14 cellular contexts compared by ENCODE assay signal in the genomic region with DNA sequence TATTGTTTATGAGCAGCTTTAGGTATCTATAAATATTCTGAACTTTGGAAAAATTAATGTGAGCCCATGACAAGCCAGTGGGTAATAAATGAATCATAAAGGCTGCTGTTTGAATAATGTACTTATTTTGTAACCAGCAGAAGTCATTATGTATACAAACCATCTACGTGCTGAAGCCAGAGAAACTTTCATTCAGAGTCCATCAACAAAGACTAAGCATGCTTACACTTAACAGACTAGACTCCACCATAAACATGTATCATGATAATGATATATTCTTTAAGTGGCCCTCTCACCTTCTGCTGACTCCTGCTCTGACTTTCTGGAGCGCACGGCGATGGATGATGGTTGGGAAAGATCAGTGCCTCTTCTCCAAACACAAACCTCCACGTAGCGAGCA.
DNase-seq lines count a peak whose midpoint lies in the region; ATAC-seq, FAIRE-seq and TF ChIP-seq lines count a peak whose summit lies in the region.
"Had no signal": no experiment of that assay in that cellular context is flagged by ENCODE, and none has a peak within 500 bp of the region (broad histone marks: within the 10 kb centered on the region; RNA-seq: fewer than 3 reads in every experiment).

No MANE protein-coding gene starts in this region.

- no peak overlapping the region for H2BK20ac ChIP-seq in IMR-90 (ENCODE audit: low read depth, low read length)

- H4K8ac ChIP-seq in IMR-90 (ENCODE audit: low read depth in 2 of 2, low read length in 2 of 2): no peak overlapping the region

- no CpG with 5 or more reads among the region's 6 CpGs for WGBS in IMR-90 (ENCODE audit: extremely low coverage in 2 of 2, insufficient read length in 1 of 2), 2 experiments
- 91 to 92% (median 91%) methylated on average over 6 of the region's 6 CpGs for WGBS in ovary, 3 donors

- 0 out of 2 replicates have a peak, but pooled peaks cover 4% of the 10 kb centered on the region for H3K36me3 ChIP-seq in ACC112 (ENCODE audit: insufficient read depth, low read length)
- H3K36me3 ChIP-seq in IMR-90 (ENCODE audit: control insufficient read depth, insufficient read depth, low read length): no peaks in the 10 kb centered on the region
- no peaks in the 10 kb centered on the region for H3K36me3 ChIP-seq in bronchial epithelial cell (ENCODE audit: control insufficient read depth, insufficient read depth, low read length)
- H3K36me3 ChIP-seq in osteoblast (ENCODE audit: insufficient read depth, low read length): no peaks in the 10 kb centered on the region
- no peaks in the 10 kb centered on the region for H3K36me3 ChIP-seq in ovary

- H3K27ac ChIP-seq in ACC112 (ENCODE audit: low read depth, low read length) (peak overlapping the region; percentile 99), IMR-90 (ENCODE audit: insufficient read depth, low read length) (peak overlapping the region; percentile 21; the same call in 1 of the 2 replicates), osteoblast (ENCODE audit: low read depth, low read length) (peak overlapping the region; percentile 68), ovary (no peak overlapping the region)

- H2BK5ac ChIP-seq in IMR-90 (ENCODE audit: low read depth, low read length, poor library complexity, severe bottlenecking): no peak overlapping the region

- no peak overlapping the region for H2AK5ac ChIP-seq in IMR-90 (ENCODE audit: low read depth, low read length)

- no peak overlapping the region for H3K23ac ChIP-seq in IMR-90 (ENCODE audit: low read depth, low read length)

- no peak overlapping the region for H4K91ac ChIP-seq in IMR-90 (ENCODE audit: insufficient read depth, low read depth, low read length)

- peak; percentile 59 for ATAC-seq in IMR-90 (ENCODE audit: low read depth)
- ATAC-seq in GM21423 (IDR thresholded peaks at IDR 0.05; ENCODE audit: unreplicated experiment): no peak

- POLR2A ChIA-PET in IMR-90 (lab: Charles Lee; ENCODE audit: unreplicated experiment): no interaction called here

- dilution Hi-C loops in IMR-90 (cut with HindIII; ENCODE audit: low sequenced_read_pairs, unreplicated experiment): no loop called here

- H3K14ac ChIP-seq in IMR-90 (replicated peaks; ENCODE audit: low read depth, low read length): no peak overlapping the region

- H4K20me1 ChIP-seq in IMR-90 (ENCODE audit: insufficient read depth, low read length) (no peaks in the 10 kb centered on the region), osteoblast (ENCODE audit: insufficient read depth, low read length) (no peaks in the 10 kb centered on the region)

- in situ Hi-C loops in IMR-90 (cut with MboI; ENCODE audit: low sequenced_read_pairs): no loop called here

- TF ChIP-seq POLR2A in IMR-90 (IDR thresholded peaks at IDR 0.05; ENCODE audit: low read depth, low read length): no peak
- TF ChIP-seq POLR2A in ovary (IDR thresholded peaks at IDR 0.05): no peak

- TF ChIP-seq RAD21 in IMR-90 (IDR thresholded peaks at IDR 0.05; ENCODE audit: low read length): no peak

- no TSS peak for BruUV-seq in IMR-90 (replicated peaks; lab: Mats Ljungman, UMichigan)

- DNase-seq in IMR-90: no peak
- peak; percentile 3 for DNase-seq in bronchial epithelial cell (ENCODE audit: low read depth)
- DNase-seq in osteoblast (ENCODE audit: insufficient read length, low spot score, missing footprints): no peak
- DNase-seq in effector CD8-positive, alpha-beta T cell (lab: John Stamatoyannopoulos, UW): no peak
- DNase-seq in HUDEP-2 (lab: John Stamatoyannopoulos, UW; ENCODE audit: unreplicated experiment in 76 of 76): no peak
- DNase-seq in ovary: no peak
- DNase-seq: C1 segment of cervical spinal cord; CD4-positive, alpha-beta T cell; DMS79 had no signal

- no peak for TF ChIP-seq EP300 in ovary (IDR thresholded peaks at IDR 0.05)

- no peaks in the 10 kb centered on the region for H3K79me2 ChIP-seq in ACC112 (ENCODE audit: control insufficient read depth, insufficient read depth, low read length, unreplicated experiment)
- no peaks in the 10 kb centered on the region for H3K79me2 ChIP-seq in osteoblast (ENCODE audit: insufficient read depth, low read length)

- no peaks in the 10 kb centered on the region for H3K79me1 ChIP-seq in IMR-90 (ENCODE audit: low read depth in 1 of 2, low read length in 2 of 2)

- no peak overlapping the region for H2AK9ac ChIP-seq in IMR-90 (replicated peaks; ENCODE audit: low read depth, low read length, poor library complexity)

- H3K18ac ChIP-seq in IMR-90 (ENCODE audit: low read depth, low read length): 0 out of 2 replicates have a peak overlapping the region, but pooled peaks have one; percentile 41

- H3K56ac ChIP-seq in IMR-90 (ENCODE audit: extremely low read depth, insufficient read depth, low read length): no peak overlapping the region

- H4K5ac ChIP-seq in IMR-90 (ENCODE audit: low read depth, low read length): peak overlapping the region; percentile 2; the same call in 1 of the 2 replicates

- H3K9ac ChIP-seq in IMR-90 (ENCODE audit: low read depth, low read length): no peak overlapping the region

- H3K4me1 ChIP-seq in ACC112 (ENCODE audit: control insufficient read depth, insufficient read depth, low read length, unreplicated experiment) (peaks cover 19% of the 10 kb centered on the region), IMR-90 (ENCODE audit: control insufficient read depth, insufficient read depth, low read length) (peaks cover 3% of the 10 kb centered on the region; the same call in 1 of the 2 replicates), osteoblast (ENCODE audit: insufficient read depth, low read length) (peaks cover 5% of the 10 kb centered on the region), ovary (ENCODE audit: insufficient read depth) (no peaks in the 10 kb centered on the region)

- H3K4me3 ChIP-seq in ACC112 (ENCODE audit: low read depth, low read length) (peak overlapping the region; percentile 12; the same call in 1 of the 2 replicates), IMR-90 (ENCODE audit: insufficient read depth, low read depth, low read length) (no peak overlapping the region), bronchial epithelial cell (ENCODE audit: low read depth, low read length) (no peak overlapping the region), osteoblast (ENCODE audit: insufficient read depth, low read length) (no peak overlapping the region), ovary (no peak overlapping the region)

- peak overlapping the region; percentile 50; the same call in 1 of the 2 replicates for H3K4me2 ChIP-seq in IMR-90 (ENCODE audit: low read depth, low read length)
- peak overlapping the region; percentile 13 for H3K4me2 ChIP-seq in osteoblast (ENCODE audit: insufficient read depth, low read length)

- no peak overlapping the region; the same call in 1 of the 2 replicates for H3K4ac ChIP-seq in IMR-90 (ENCODE audit: low read depth, low read length)

- H2AFZ ChIP-seq in ACC112 (ENCODE audit: low read length, unreplicated experiment) (peak overlapping the region; percentile 46), IMR-90 (replicated peaks; ENCODE audit: low read length, poor library complexity) (peak overlapping the region; percentile 29), osteoblast (ENCODE audit: low read length) (no peak overlapping the region)

- TF ChIP-seq CTCF in IMR-90 (conservative IDR thresholded peaks at IDR 0.05; ENCODE audit: low read depth, low read length) (no peak), bronchial epithelial cell (IDR thresholded peaks at IDR 0.05; ENCODE audit: insufficient read depth, low read length, severe bottlenecking) (no peak), osteoblast (IDR thresholded peaks at IDR 0.05; ENCODE audit: extremely low read depth, low read depth, low read length) (no peak), ovary (IDR thresholded peaks at IDR 0.05) (no peak)

- no peak overlapping the region for H2BK15ac ChIP-seq in IMR-90 (ENCODE audit: low read depth, low read length)

- H2BK120ac ChIP-seq in IMR-90 (ENCODE audit: low read depth, low read length): no peak overlapping the region; the same call in 1 of the 2 replicates

- CTCF ChIA-PET in IMR-90 (lab: Yijun Ruan, JAX): no interaction called here

- no peak for FAIRE-seq in bronchial epithelial cell (lab: Jason Lieb, UNC)
- FAIRE-seq: GM12891, H1, HTR-8/SVneo had no signal

- H3K9me1 ChIP-seq in IMR-90 (ENCODE audit: insufficient read depth, low read length): no peaks in the 10 kb centered on the region

- H3K27me3 ChIP-seq in ACC112 (ENCODE audit: insufficient read depth, low read length): no peaks in the 10 kb centered on the region
- H3K27me3 ChIP-seq in IMR-90 (ENCODE audit: control insufficient read depth, insufficient read depth, low read length): no peaks in the 10 kb centered on the region
- no peaks in the 10 kb centered on the region for H3K27me3 ChIP-seq in bronchial epithelial cell (ENCODE audit: control insufficient read depth, insufficient read depth, low read length)
- H3K27me3 ChIP-seq in osteoblast (ENCODE audit: insufficient read depth, low read length): no peaks in the 10 kb centered on the region
- no peaks in the 10 kb centered on the region for H3K27me3 ChIP-seq in ovary

- intact Hi-C loops in IMR-90 (cut with micrococcal nuclease): no loop called here
- intact Hi-C loops in ovary (cut with DNase I): no loop called here

- H3K9me3 ChIP-seq in IMR-90 (ENCODE audit: control insufficient read depth, insufficient read depth, low read length) (no peaks in the 10 kb centered on the region), osteoblast (ENCODE audit: low read depth, low read length) (no peaks in the 10 kb centered on the region), ovary (no peaks in the 10 kb centered on the region)

TF ChIP-seq in IMR-90, 13 proteins besides CTCF, POLR2A, EP300 and RAD21:
- TF ChIP-seq RCOR1 (IDR thresholded peaks at IDR 0.05; ENCODE audit: insufficient replicate concordance, low read length): no peak
- no peak for TF ChIP-seq NFE2L2 (IDR thresholded peaks at IDR 0.05; ENCODE audit: low read depth, low read length)
- TF ChIP-seq CEBPB (IDR thresholded peaks at IDR 0.05; ENCODE audit: low read depth, low read length): no peak
- TF ChIP-seq CHD1 (IDR thresholded peaks at IDR 0.05; ENCODE audit: low read depth, low read length): no peak
- no peak for TF ChIP-seq MXI1 (IDR thresholded peaks at IDR 0.05; ENCODE audit: borderline replicate concordance, low read depth, low read length)
- no peak for TF ChIP-seq BHLHE40 (IDR thresholded peaks at IDR 0.05; ENCODE audit: low read depth, low read length)
- no peak for TF ChIP-seq FOS (IDR thresholded peaks at IDR 0.05; ENCODE audit: low read depth, low read length)
- TF ChIP-seq MAFK (IDR thresholded peaks at IDR 0.05; ENCODE audit: low read depth, low read length): no peak

Comparison
In these comparisons a context has a peak if more than half of its experiments do, and no peak if none do; other contexts are left out.
1. H3K27ac ChIP-seq: peak in ACC112 (single experiment), IMR-90 (single experiment) and osteoblast (single experiment); none in ovary (0 of 2).